In the genomic region with DNA sequence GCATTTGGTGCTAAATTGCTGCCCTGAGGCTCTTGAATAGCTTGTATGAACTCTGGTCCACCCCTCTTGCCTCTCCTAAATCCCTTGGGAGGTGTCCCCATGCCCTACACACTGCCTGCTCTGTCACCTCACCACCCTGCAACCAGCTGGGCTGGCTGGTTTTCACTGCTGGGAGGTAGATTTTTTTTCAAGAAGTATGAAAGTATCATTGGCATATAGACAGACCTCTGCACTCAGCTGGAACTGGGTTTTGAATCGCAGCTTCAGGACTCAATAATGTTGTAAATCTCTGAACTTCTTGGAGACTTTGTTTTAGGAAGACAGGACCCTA, we compare ENCODE assay signal across 10 cellular contexts.
A peak's percentile ranks its signal among the peaks of the same experiment; 100 is the strongest.
DNase-seq lines count a peak whose midpoint lies in the region; ATAC-seq and TF ChIP-seq lines count a peak whose summit lies in the region.
"Had no signal": no experiment of that assay in that cellular context is flagged by ENCODE, and none has a peak within 500 bp of the region (broad histone marks: within the 10 kb centered on the region; RNA-seq: fewer than 3 reads in every experiment).

No MANE protein-coding gene starts in this region.

- no peaks in the 10 kb centered on the region for H3K27me3 ChIP-seq in NT2/D1 (ENCODE audit: insufficient read depth, insufficient read length)
- no peaks in the 10 kb centered on the region for H3K27me3 ChIP-seq in foreskin keratinocyte

- DNase-seq in activated T-cell treated with anti-CD3 and anti-CD28 coated beads, Interleukin-2, amount 50 U/mL, for 4 hours, result no peak
- no peak for DNase-seq in activated T-cell treated with anti-CD3 and anti-CD28 coated beads, Interleukin-2, amount 50 U/mL, for 1 hour
- DNase-seq in NT2/D1 (ENCODE audit: low read depth, low spot score) (peak; percentile 35), foreskin keratinocyte (no peak), EL (no peak)
- no peak for DNase-seq in stimulated activated CD4-positive, alpha-beta T cell treated with anti-CD3 and anti-CD28 coated beads, Interleukin-15, amount 100 ng/mL, for 24 hours
- DNase-seq: NK-92 treated with Interleukin-12 subunit alpha and Interleukin-12 subunit beta, amount 100 ng/mL, for 24 hours had no signal

- peaks cover 81% of the 10 kb centered on the region for H3K4me1 Mint-ChIP-seq in activated T-cell treated with anti-CD3 and anti-CD28 coated beads, Interleukin-2, amount 50 U/mL, for 4 hours (ENCODE audit: low read depth)

- H3K4me1 ChIP-seq in NT2/D1 (ENCODE audit: insufficient read depth, insufficient read length) (peaks cover 27% of the 10 kb centered on the region), foreskin keratinocyte (peaks cover 24% of the 10 kb centered on the region)

- H3K4me3 Mint-ChIP-seq in activated T-cell treated with anti-CD3 and anti-CD28 coated beads, Interleukin-2, amount 50 U/mL, for 4 hours, result peak overlapping the region; percentile 42

- H3K36me3 ChIP-seq in NT2/D1 (ENCODE audit: insufficient read depth, insufficient read length, low read length), result peaks cover 3% of the 10 kb centered on the region

- no peak overlapping the region for H3K9ac ChIP-seq in NT2/D1 (ENCODE audit: insufficient read length, low read depth)

- H3K9me3 ChIP-seq in NT2/D1 (ENCODE audit: insufficient read depth, low read length), result no peaks in the 10 kb centered on the region

- no peaks in the 10 kb centered on the region for H3K9me3 Mint-ChIP-seq in activated T-cell treated with anti-CD3 and anti-CD28 coated beads, Interleukin-2, amount 50 U/mL, for 4 hours

- H3K27me3 Mint-ChIP-seq in activated T-cell treated with anti-CD3 and anti-CD28 coated beads, Interleukin-2, amount 50 U/mL, for 4 hours (ENCODE audit: low read depth), result no peaks in the 10 kb centered on the region

- peaks cover 5% of the 10 kb centered on the region for H3K36me3 Mint-ChIP-seq in activated T-cell treated with anti-CD3 and anti-CD28 coated beads, Interleukin-2, amount 50 U/mL, for 4 hours (ENCODE audit: insufficient read depth)

- peak; percentile 32 to 44 for ATAC-seq in activated T-cell treated with anti-CD3 and anti-CD28 coated beads, Interleukin-2, amount 50 U/mL, for 4 hours
- ATAC-seq in foreskin keratinocyte, result peak; percentile 24
- no peak for ATAC-seq in HG03571 (IDR thresholded peaks at IDR 0.05; ENCODE audit: unreplicated experiment)

- H3K4me3 ChIP-seq in NT2/D1 (ENCODE audit: insufficient read length, low read depth), result no peak overlapping the region

- TF ChIP-seq CTCF in foreskin keratinocyte (conservative IDR thresholded peaks at IDR 0.05), result no peak

- H3K27ac ChIP-seq in foreskin keratinocyte, result peak overlapping the region; percentile 78
- peak overlapping the region; percentile 75 for H3K27ac ChIP-seq in temporal lobe (ENCODE audit: low read depth, low read length)
- H3K27ac ChIP-seq: C4-2B had no signal
